In genomic region chr15:34158355-34158754, GRCh38 we compare ENCODE assay signal across 34 cellular contexts.
"Had no signal": no experiment of that assay in that cellular context is flagged by ENCODE, and none has a peak within 500 bp of the region (broad histone marks: within the 10 kb centered on the region; RNA-seq: fewer than 3 reads in every experiment).

No MANE protein-coding gene starts in this region.

- FAIRE-seq: astrocyte, bronchial epithelial cell had no signal

- H3K27me3 ChIP-seq: adrenal gland, ascending aorta, body of pancreas, brain microvascular endothelial cell, breast epithelium, cardiac muscle cell had no signal

- H3K4me1 ChIP-seq: adrenal gland, ascending aorta, body of pancreas, breast epithelium had no signal

- ATAC-seq: activated naive CD4-positive, alpha-beta T cell treated with anti-CD3 and anti-CD28 coated beads, Interleukin-2, amount 50 U/mL, for 72 hours; activated naive CD8-positive, alpha-beta T cell treated with anti-CD3 and anti-CD28 coated beads, Interleukin-2, amount 50 U/mL, for 24 hours; activated T-cell treated with anti-CD3 and anti-CD28 coated beads, Interleukin-2, amount 50 U/mL, for 4 hours; activated T-cell treated with anti-CD3 and anti-CD28 coated beads, Interleukin-2, amount 50 U/mL, for 72 hours; activated T-helper 17 cell treated with anti-CD3 and anti-CD28 coated beads, Interleukin-2, amount 50 U/mL, for 72 hours; body of pancreas had no signal

- H3K4me3 ChIP-seq: adrenal gland, ascending aorta, body of pancreas, breast epithelium, cardiac muscle cell had no signal

- H3K36me3 ChIP-seq: adrenal gland, breast epithelium, cardiac muscle cell had no signal

- H3K27ac ChIP-seq: adrenal gland, ascending aorta, body of pancreas, brain microvascular endothelial cell, breast epithelium, cardiac muscle cell had no signal

- DNase-seq: activated effector memory CD4-positive, alpha-beta T cell treated with anti-CD3 and anti-CD28 coated beads, Interleukin-2, amount 50 U/mL, for 16 hours; activated effector memory CD4-positive, alpha-beta T cell treated with Interleukin-2 at 50 U/mL for 16 hours; activated gamma-delta T cell; activated gamma-delta T cell treated with Interleukin-2 at 50 U/mL for 16 hours; activated naive CD4-positive, alpha-beta T cell; activated naive CD4-positive, alpha-beta T cell treated with anti-CD3 and anti-CD28 coated beads for 36 hours; activated naive CD4-positive, alpha-beta T cell treated with anti-CD3 and anti-CD28 coated beads, Interleukin-2, amount 10 ng/mL, durations not matched to agents 7 days and 5 days; activated naive CD4-positive, alpha-beta T cell treated with anti-CD3 and anti-CD28 coated beads, Interleukin-2, amount 50 U/mL, for 16 hours; activated naive CD4-positive, alpha-beta T cell treated with Interleukin-2 at 50 U/mL for 16 hours; activated naive CD8-positive, alpha-beta T cell treated with anti-CD3 and anti-CD28 coated beads for 36 hours; activated naive CD8-positive, alpha-beta T cell treated with anti-CD3 and anti-CD28 coated beads, Interleukin-2, amount 10 ng/mL, durations not matched to agents 7 days and 5 days; activated naive CD8-positive, alpha-beta T cell treated with anti-CD3 and anti-CD28 coated beads, Interleukin-2, amount 50 U/mL, for 24 hours; activated T-cell treated with anti-CD3 and anti-CD28 coated beads, Interleukin-2, amount 50 U/mL, for 1 hour; activated T-cell treated with anti-CD3 and anti-CD28 coated beads, Interleukin-2, amount 50 U/mL, for 24 hours; activated T-cell treated with anti-CD3 and anti-CD28 coated beads, Interleukin-2, amount 50 U/mL, for 4 hours; activated T-cell treated with anti-CD3 and anti-CD28 coated beads, Interleukin-2, amount 50 U/mL, for 48 hours; activated T-cell treated with anti-CD3 and anti-CD28 coated beads, Interleukin-2, amount 50 U/mL, for 72 hours; adrenal gland; amniotic stem cell; amygdala; anterior cingulate cortex; aorta; body of pancreas; brain microvascular endothelial cell; caudate nucleus; central memory CD4-positive, alpha-beta T cell; cerebellar nuclear complex had no signal
